In the genomic region with DNA sequence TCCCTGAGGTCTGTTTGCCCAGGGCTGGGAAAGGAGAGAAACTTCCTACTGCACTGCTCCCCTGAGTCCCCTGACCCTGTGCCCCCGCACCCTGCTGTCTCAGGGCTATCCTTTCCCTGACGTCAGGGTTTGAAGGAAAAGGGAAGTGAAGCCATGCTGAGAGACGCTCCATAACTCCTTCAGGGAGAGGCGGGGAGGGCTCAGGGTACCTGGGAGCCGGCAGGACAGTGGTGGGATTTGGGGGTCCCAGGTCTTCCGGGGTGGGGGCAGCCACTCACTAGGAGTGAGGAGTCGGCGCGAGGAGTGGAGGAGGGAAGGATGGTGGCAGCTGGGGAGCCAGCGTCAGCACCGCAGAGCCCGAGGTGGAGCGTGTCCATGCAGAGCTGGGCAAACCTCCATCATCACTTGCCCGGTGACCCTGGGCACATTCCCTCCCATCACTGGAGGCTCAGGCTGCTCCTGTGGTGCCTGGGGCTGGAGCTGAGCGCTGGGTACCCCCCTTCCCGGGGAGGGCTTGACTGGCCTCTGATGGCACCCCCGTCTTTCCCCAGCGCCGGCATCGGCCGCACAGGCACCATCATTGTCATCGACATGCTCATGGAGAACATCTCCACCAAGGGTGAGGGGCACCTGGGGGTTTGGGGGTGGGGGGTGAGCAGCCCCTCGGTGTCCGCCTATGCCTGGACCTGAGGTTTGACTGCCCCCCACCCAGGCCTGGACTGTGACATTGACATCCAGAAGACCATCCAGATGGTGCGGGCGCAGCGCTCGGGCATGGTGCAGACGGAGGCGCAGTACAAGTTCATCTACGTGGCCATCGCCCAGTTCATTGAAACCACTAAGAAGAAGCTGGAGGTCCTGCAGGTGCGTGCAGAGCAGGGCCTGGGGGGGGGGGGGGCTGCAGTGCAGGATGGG, we compare ENCODE assay signal across 9 cellular contexts. TPM values are rescaled to one million over a fixed set of nuclear protein-coding genes. Genes with fewer than 3 reads are reported as not detected.
DNase-seq lines count a peak whose midpoint lies in the region; ATAC-seq lines count a peak whose summit lies in the region.
"Had no signal": no experiment of that assay in that cellular context is flagged by ENCODE, and none has a peak within 500 bp of the region (broad histone marks: within the 10 kb centered on the region; RNA-seq: fewer than 3 reads in every experiment).

No MANE protein-coding gene starts in this region.

- H3K36me3 Mint-ChIP-seq in activated T-cell treated with anti-CD3 and anti-CD28 coated beads, Interleukin-2, amount 50 U/mL, for 24 hours (ENCODE audit: low read depth), result peaks cover 87% of the 10 kb centered on the region

- peak; percentile 15 for ATAC-seq in Right ventricle myocardium superior (ENCODE audit: poor library complexity)
- no peak for ATAC-seq in GM19351 (IDR thresholded peaks at IDR 0.05; ENCODE audit: unreplicated experiment)
- no peak for ATAC-seq in HG02610 (IDR thresholded peaks at IDR 0.05; ENCODE audit: unreplicated experiment)

- H3K27ac ChIP-seq in temporal lobe (ENCODE audit: low read depth, low read length), result peak overlapping the region; percentile 44

- no peaks in the 10 kb centered on the region for H3K27me3 Mint-ChIP-seq in activated T-cell treated with anti-CD3 and anti-CD28 coated beads, Interleukin-2, amount 50 U/mL, for 24 hours

- peak overlapping the region; percentile 99 for H3K4me3 Mint-ChIP-seq in activated T-cell treated with anti-CD3 and anti-CD28 coated beads, Interleukin-2, amount 50 U/mL, for 24 hours

- peak overlapping the region; percentile 99 for H3K27ac Mint-ChIP-seq in activated T-cell treated with anti-CD3 and anti-CD28 coated beads, Interleukin-2, amount 50 U/mL, for 24 hours

- peaks cover 96% of the 10 kb centered on the region for H3K4me1 Mint-ChIP-seq in activated T-cell treated with anti-CD3 and anti-CD28 coated beads, Interleukin-2, amount 50 U/mL, for 24 hours (ENCODE audit: low read depth)

- intact Hi-C loops in Right ventricle myocardium superior (cut with DNase I), result no loop called here

- no peaks in the 10 kb centered on the region for H3K9me3 Mint-ChIP-seq in activated T-cell treated with anti-CD3 and anti-CD28 coated beads, Interleukin-2, amount 50 U/mL, for 24 hours

- DNase-seq in activated T-cell treated with anti-CD3 and anti-CD28 coated beads, Interleukin-2, amount 50 U/mL, for 24 hours, result no peak
- no peak for DNase-seq in activated T-cell treated with anti-CD3 and anti-CD28 coated beads, Interleukin-2, amount 50 U/mL, for 48 hours
- DNase-seq in NOMO-1 treated with DMSO at 0.1 percent for 48 hours (lab: John Stamatoyannopoulos, UW; ENCODE audit: unreplicated experiment), result peak; percentile 87
- DNase-seq in Right ventricle myocardium superior, result no peak
- no peak for DNase-seq in HCEC 1CT

RNA-seq across cellular contexts. Expression of gene PTPN6, which starts 8.5 kb away (rescaled TPM):
- total RNA-seq in Right ventricle myocardium superior (7.2 TPM), temporal lobe (2.5 TPM)
- total RNA-seq: fibroblast of villous mesenchyme had no signal

RNA-seq across cellular contexts. Expression of gene PHB2, which starts 10.8 kb away (rescaled TPM):
- total RNA-seq in Right ventricle myocardium superior (136 TPM), temporal lobe (117 TPM)

RNA-seq across cellular contexts. Expression of gene EMG1, which starts 11.1 kb away (rescaled TPM):
- total RNA-seq in Right ventricle myocardium superior, result 39.0 TPM
- 19.9 TPM for total RNA-seq in temporal lobe

RNA-seq across cellular contexts. Expression of gene C12orf57, which starts 15.8 kb away (rescaled TPM):
- total RNA-seq in Right ventricle myocardium superior, result 251 TPM
- 276 TPM for total RNA-seq in temporal lobe

RNA-seq across cellular contexts. Expression of gene RNU7-1, which starts 16.0 kb away (rescaled TPM):
- total RNA-seq in Right ventricle myocardium superior, result not detected
- not detected for total RNA-seq in temporal lobe
- total RNA-seq: fibroblast of villous mesenchyme had no signal
